ENCODE assay signal across 30 cellular contexts in genomic region chr15:23446215-23447106, GRCh38. TPM values are rescaled to one million over a fixed set of nuclear protein-coding genes. Genes with fewer than 3 reads are reported as not detected.
"Had no signal": no experiment of that assay in that cellular context is flagged by ENCODE, and none has a peak within 500 bp of the region (broad histone marks: within the 10 kb centered on the region; RNA-seq: fewer than 3 reads in every experiment).

No MANE protein-coding gene starts in this region.

- ATAC-seq: activated CD4-positive, alpha-beta T cell treated with anti-CD3 and anti-CD28 coated beads for 36 hours; effector memory CD8-positive, alpha-beta T cell; left colon; naive thymus-derived CD4-positive, alpha-beta T cell; pancreas had no signal

- H3K9me3 Mint-ChIP-seq: activated B cell treated with CpG ODN at 0.5 μM for 24 hours; activated naive CD4-positive, alpha-beta T cell treated with anti-CD3 and anti-CD28 coated beads for 36 hours; activated naive CD8-positive, alpha-beta T cell treated with anti-CD3 and anti-CD28 coated beads for 36 hours had no signal

- H3K4me1 Mint-ChIP-seq: activated B cell treated with CpG ODN at 0.5 μM for 24 hours; activated CD4-positive, alpha-beta T cell treated with anti-CD3 and anti-CD28 coated beads for 36 hours; activated naive CD8-positive, alpha-beta T cell treated with anti-CD3 and anti-CD28 coated beads for 36 hours; brain; naive thymus-derived CD4-positive, alpha-beta T cell had no signal

- DNase-seq: activated B cell treated with CpG ODN at 0.5 μM for 24 hours; activated CD4-positive, alpha-beta T cell treated with anti-CD3 and anti-CD28 coated beads, Interleukin-2, amount 50 U/mL, for 4 hours; activated effector memory CD4-positive, alpha-beta T cell treated with anti-CD3 and anti-CD28 coated beads, Interleukin-2, amount 50 U/mL, for 16 hours; activated naive CD4-positive, alpha-beta T cell treated with anti-CD3 and anti-CD28 coated beads for 36 hours; activated T-cell treated with anti-CD3 and anti-CD28 coated beads for 4 hours; aorta; cortex of kidney; effector memory CD8-positive, alpha-beta T cell; foreskin fibroblast; head of caudate nucleus; hippocampal formation; kidney; left colon; midbrain; naive thymus-derived CD4-positive, alpha-beta T cell; pancreas; retina; stimulated activated naive CD4-positive, alpha-beta T cell; transverse colon had no signal

- H3K27ac Mint-ChIP-seq: activated B cell treated with CpG ODN at 0.5 μM for 24 hours; activated CD4-positive, alpha-beta T cell treated with anti-CD3 and anti-CD28 coated beads for 36 hours; activated naive CD4-positive, alpha-beta T cell treated with anti-CD3 and anti-CD28 coated beads for 36 hours; activated naive CD8-positive, alpha-beta T cell treated with anti-CD3 and anti-CD28 coated beads for 36 hours; brain; effector memory CD8-positive, alpha-beta T cell; naive thymus-derived CD4-positive, alpha-beta T cell had no signal

- H3K4me3 ChIP-seq: adrenal gland, cardiac muscle cell, pancreas, prostate gland, smooth muscle cell, testis, transverse colon had no signal

- H3K27me3 Mint-ChIP-seq: brain had no signal

- H3K4me3 Mint-ChIP-seq: activated B cell treated with CpG ODN at 0.5 μM for 24 hours; activated CD4-positive, alpha-beta T cell treated with anti-CD3 and anti-CD28 coated beads for 36 hours; activated naive CD4-positive, alpha-beta T cell treated with anti-CD3 and anti-CD28 coated beads for 36 hours; activated naive CD8-positive, alpha-beta T cell treated with anti-CD3 and anti-CD28 coated beads for 36 hours; brain; effector memory CD8-positive, alpha-beta T cell; naive thymus-derived CD4-positive, alpha-beta T cell had no signal

- H3K36me3 Mint-ChIP-seq: activated naive CD8-positive, alpha-beta T cell treated with anti-CD3 and anti-CD28 coated beads for 36 hours; brain; naive thymus-derived CD4-positive, alpha-beta T cell had no signal

RNA-seq across cellular contexts. Expression of gene GOLGA6L2, which starts 0.6 kb away (rescaled TPM):
- total RNA-seq: activated B cell treated with CpG ODN at 0.5 μM for 24 hours; activated CD4-positive, alpha-beta T cell treated with anti-CD3 and anti-CD28 coated beads for 36 hours; activated naive CD4-positive, alpha-beta T cell treated with anti-CD3 and anti-CD28 coated beads for 36 hours; activated naive CD8-positive, alpha-beta T cell treated with anti-CD3 and anti-CD28 coated beads for 36 hours; adrenal gland; aorta; cardiac muscle cell; cerebellum; kidney; left colon; liver; naive thymus-derived CD4-positive, alpha-beta T cell; pancreas; smooth muscle cell; transverse colon; urinary bladder had no signal
